In genomic region chr10:51326174-51326573, GRCh38 we compare ENCODE assay signal across 2 cellular contexts.
TF ChIP-seq lines count a peak whose summit lies in the region.

No MANE protein-coding gene starts in this region.

TF ChIP-seq in SK-N-SH, 30 proteins besides CTCF, POLR2A, EP300 and RAD21:
- TF ChIP-seq ZBTB33 (IDR thresholded peaks at IDR 0.05; ENCODE audit: borderline replicate concordance, low read depth), result no peak
- TF ChIP-seq RCOR1 (IDR thresholded peaks at IDR 0.05; ENCODE audit: low read length), result peak; percentile 21; the same call in 1 of the 2 replicates
- TF ChIP-seq PBX3 (IDR thresholded peaks at IDR 0.05), result no peak

TF ChIP-seq in SK-N-SH treated with all-trans-retinoic acid at 6 μM for 48 hours, 23 proteins besides CTCF, POLR2A, EP300 and RAD21:
- TF ChIP-seq, protein P1, sequence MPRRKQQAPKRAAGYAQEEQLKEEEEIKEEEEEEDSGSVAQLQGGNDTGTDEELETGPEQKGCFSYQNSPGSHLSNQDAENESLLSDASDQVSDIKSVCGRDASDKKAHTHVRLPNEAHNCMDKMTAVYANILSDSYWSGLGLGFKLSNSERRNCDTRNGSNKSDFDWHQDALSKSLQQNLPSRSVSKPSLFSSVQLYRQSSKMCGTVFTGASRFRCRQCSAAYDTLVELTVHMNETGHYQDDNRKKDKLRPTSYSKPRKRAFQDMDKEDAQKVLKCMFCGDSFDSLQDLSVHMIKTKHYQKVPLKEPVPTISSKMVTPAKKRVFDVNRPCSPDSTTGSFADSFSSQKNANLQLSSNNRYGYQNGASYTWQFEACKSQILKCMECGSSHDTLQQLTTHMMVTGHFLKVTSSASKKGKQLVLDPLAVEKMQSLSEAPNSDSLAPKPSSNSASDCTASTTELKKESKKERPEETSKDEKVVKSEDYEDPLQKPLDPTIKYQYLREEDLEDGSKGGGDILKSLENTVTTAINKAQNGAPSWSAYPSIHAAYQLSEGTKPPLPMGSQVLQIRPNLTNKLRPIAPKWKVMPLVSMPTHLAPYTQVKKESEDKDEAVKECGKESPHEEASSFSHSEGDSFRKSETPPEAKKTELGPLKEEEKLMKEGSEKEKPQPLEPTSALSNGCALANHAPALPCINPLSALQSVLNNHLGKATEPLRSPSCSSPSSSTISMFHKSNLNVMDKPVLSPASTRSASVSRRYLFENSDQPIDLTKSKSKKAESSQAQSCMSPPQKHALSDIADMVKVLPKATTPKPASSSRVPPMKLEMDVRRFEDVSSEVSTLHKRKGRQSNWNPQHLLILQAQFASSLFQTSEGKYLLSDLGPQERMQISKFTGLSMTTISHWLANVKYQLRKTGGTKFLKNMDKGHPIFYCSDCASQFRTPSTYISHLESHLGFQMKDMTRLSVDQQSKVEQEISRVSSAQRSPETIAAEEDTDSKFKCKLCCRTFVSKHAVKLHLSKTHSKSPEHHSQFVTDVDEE (CRISPR knock-in tag; IDR thresholded peaks at IDR 0.05), result peak; percentile 63; the same call in 1 of the 2 replicates
- TF ChIP-seq BACH2 (CRISPR knock-in tag; IDR thresholded peaks at IDR 0.05; ENCODE audit: borderline replicate concordance), result no peak
- TF ChIP-seq ISL1 (CRISPR knock-in tag; IDR thresholded peaks at IDR 0.05), result peak; percentile 86
- peak; percentile 75 for TF ChIP-seq TCF4 (CRISPR knock-in tag; IDR thresholded peaks at IDR 0.05; ENCODE audit: borderline replicate concordance)
